In genomic region chr7:21426958-21427860, GRCh38 we compare ENCODE assay signal across 8 cellular contexts. TPM values are rescaled to one million over a fixed set of nuclear protein-coding genes. Genes with fewer than 3 reads are reported as not detected.
DNase-seq lines count a peak whose midpoint lies in the region; ATAC-seq and TF ChIP-seq lines count a peak whose summit lies in the region.

No MANE protein-coding gene starts in this region.

- peak; percentile 83 for ATAC-seq in GM18909 (IDR thresholded peaks at IDR 0.05; ENCODE audit: poor library complexity, unreplicated experiment)
- ATAC-seq in HG03159 (IDR thresholded peaks at IDR 0.05; ENCODE audit: unreplicated experiment), result peak; percentile 78

- H3K9me3 ChIP-seq in smooth muscle cell (replicated peaks; ENCODE audit: low read depth), result no peaks in the 10 kb centered on the region

- peak overlapping the region; percentile 97 for H3K4me2 ChIP-seq in smooth muscle cell

- peak overlapping the region; percentile 98 for H3K27ac ChIP-seq in smooth muscle cell (ENCODE audit: low read depth)

- H2AFZ ChIP-seq in smooth muscle cell (ENCODE audit: low read depth), result peak overlapping the region; percentile 98

- peak overlapping the region; percentile 95 for H3K9ac ChIP-seq in smooth muscle cell (ENCODE audit: low read depth)

- H3K4me3 ChIP-seq in WI38 (ENCODE audit: low read depth, low read length), result peak overlapping the region; percentile 89
- peak overlapping the region; percentile 81 to 87 for H3K4me3 ChIP-seq in cardiac fibroblast (replicated peaks in 1 of 2; ENCODE audit: low read depth in 2 of 2, low read length in 2 of 2)
- peak overlapping the region; percentile 91 for H3K4me3 ChIP-seq in smooth muscle cell

- TF ChIP-seq CTCF in WI38 (IDR thresholded peaks at IDR 0.05; ENCODE audit: low read depth, low read length), result no peak
- TF ChIP-seq CTCF in cardiac fibroblast (IDR thresholded peaks at IDR 0.05; ENCODE audit: low read depth, low read length), result no peak
- TF ChIP-seq CTCF in smooth muscle cell (IDR thresholded peaks at IDR 0.05; ENCODE audit: borderline replicate concordance, insufficient read depth, poor library complexity, severe bottlenecking), result peak; percentile 9

- no peaks in the 10 kb centered on the region for H4K20me1 ChIP-seq in smooth muscle cell (ENCODE audit: low read depth)

- H3K27me3 ChIP-seq in smooth muscle cell (ENCODE audit: low read depth), result no peaks in the 10 kb centered on the region

- H3F3A ChIP-seq in smooth muscle cell (ENCODE audit: low read depth), result no peaks in the 10 kb centered on the region

- H3K4me1 ChIP-seq in smooth muscle cell (ENCODE audit: low read depth), result peaks cover 23% of the 10 kb centered on the region

- 1% methylated on average over 73 of the region's 78 CpGs for WGBS in smooth muscle cell (ENCODE audit: low lambda C conversion rate)

- no peaks in the 10 kb centered on the region for H3K36me3 ChIP-seq in smooth muscle cell (ENCODE audit: low read depth)

- no peaks in the 10 kb centered on the region for H3K79me2 ChIP-seq in smooth muscle cell (ENCODE audit: low read depth)

- DNase-seq in AG08395 (ENCODE audit: low spot score) (peak; percentile 97), NCI-H2227 (lab: John Stamatoyannopoulos, UW; ENCODE audit: unreplicated experiment) (peak; percentile 98), cardiac fibroblast (ENCODE audit: low read depth in 2 of 2) (peak; percentile 97 to 99), iPS-NIHi7 (ENCODE audit: extremely low spot score) (peak; percentile 97), smooth muscle cell (lab: John Stamatoyannopoulos, UW; ENCODE audit: unreplicated experiment) (peak; percentile 96)

RNA-seq across cellular contexts. Expression of gene SP4, which starts 0.7 kb away (rescaled TPM):
- 5.0 and 8.0 TPM in 2 replicates for total RNA-seq in smooth muscle cell
- polyA plus RNA-seq in smooth muscle cell, result 0.82 and 1.6 TPM in 2 replicates

Comparison
In these comparisons a context has a peak if more than half of its experiments do, and no peak if none do; other contexts are left out.
1. Peak in every context shown above with its lines: DNase-seq, ATAC-seq, H3K4me3 ChIP-seq and H3K27ac ChIP-seq.